ENCODE assay signal across 18 cellular contexts in genomic region chr1:51435902-51436301, GRCh38.
"Had no signal": no experiment of that assay in that cellular context is flagged by ENCODE, and none has a peak within 500 bp of the region (broad histone marks: within the 10 kb centered on the region; RNA-seq: fewer than 3 reads in every experiment).

No MANE protein-coding gene starts in this region.

- H3K4me3 Mint-ChIP-seq: activated B cell treated with CpG ODN at 0.5 μM for 24 hours; activated CD4-positive, alpha-beta T cell treated with anti-CD3 and anti-CD28 coated beads for 36 hours; natural killer cell; T-helper 2 cell treated with Interferon-gamma antibody and Interleukin-4, amounts not matched to agents 5 μg/mL and 100 μg/mL, for 36 hours; type B pancreatic cell had no signal

- DNase-seq: activated B cell treated with CpG ODN at 0.5 μM for 24 hours; activated CD4-positive, alpha-beta T cell treated with anti-CD3 and anti-CD28 coated beads for 36 hours; activated CD4-positive, alpha-beta T cell treated with anti-CD3 and anti-CD28 coated beads, Interleukin-2, amount 50 U/mL, for 4 hours; activated gamma-delta T cell; left lung; natural killer cell; spleen; stimulated activated CD4-positive, alpha-beta T cell treated with anti-CD3 and anti-CD28 coated beads, Interleukin-4, amount 100 ng/mL, for 1 hour; stimulated activated naive CD4-positive, alpha-beta T cell; testis had no signal

- H3K4me1 ChIP-seq: prostate gland, testis had no signal

- H3K27ac Mint-ChIP-seq: activated B cell treated with CpG ODN at 0.5 μM for 24 hours; activated CD4-positive, alpha-beta T cell treated with anti-CD3 and anti-CD28 coated beads for 36 hours; natural killer cell; T-helper 2 cell treated with Interferon-gamma antibody and Interleukin-4, amounts not matched to agents 5 μg/mL and 100 μg/mL, for 36 hours; type B pancreatic cell had no signal

- FAIRE-seq: astrocyte had no signal

- H3K27me3 Mint-ChIP-seq: activated B cell treated with CpG ODN at 0.5 μM for 24 hours; activated CD4-positive, alpha-beta T cell treated with anti-CD3 and anti-CD28 coated beads for 36 hours; type B pancreatic cell had no signal

- H3K9me3 Mint-ChIP-seq: activated B cell treated with CpG ODN at 0.5 μM for 24 hours; activated naive CD4-positive, alpha-beta T cell treated with anti-CD3 and anti-CD28 coated beads, Interleukin-2, amount 50 U/mL, for 72 hours; natural killer cell; T-helper 2 cell treated with Interferon-gamma antibody and Interleukin-4, amounts not matched to agents 5 μg/mL and 100 μg/mL, for 36 hours; type B pancreatic cell had no signal

- H3K4me3 ChIP-seq: coronary artery, left lung, lung, prostate gland, spleen, testis, vagina had no signal

- H3K9me3 ChIP-seq: left lung, prostate gland, spleen, testis, vagina had no signal

- H3K27me3 ChIP-seq: left lung, spleen, testis, vagina had no signal

- H3K27ac ChIP-seq: coronary artery, prostate gland, testis, vagina had no signal

- H3K36me3 ChIP-seq: prostate gland had no signal
